ENCODE assay signal across 2 cellular contexts in the genomic region with DNA sequence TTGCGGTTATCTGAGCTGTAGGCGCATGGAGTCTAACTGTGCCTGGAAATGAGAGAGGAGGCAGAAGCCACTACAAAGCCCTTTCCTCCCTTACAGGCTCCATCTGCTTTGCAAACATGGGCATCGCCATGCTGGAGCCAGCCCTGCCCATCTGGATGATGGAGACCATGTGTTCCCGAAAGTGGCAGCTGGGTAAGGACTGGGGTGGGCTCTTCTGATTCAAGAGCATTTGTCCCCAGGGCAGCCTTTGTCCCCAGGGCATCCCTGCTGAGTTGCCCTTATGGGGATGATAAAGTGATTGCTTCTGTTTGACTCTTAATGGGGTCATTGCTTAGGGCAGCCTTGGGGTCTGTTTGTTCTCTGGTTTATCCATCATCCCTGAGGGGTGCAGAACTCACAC.
TF ChIP-seq lines count a peak whose summit lies in the region.

No MANE protein-coding gene starts in this region.

TF ChIP-seq in SK-N-SH treated with all-trans-retinoic acid at 6 μM for 48 hours, 23 proteins besides CTCF, POLR2A, EP300 and RAD21 (continued from another document):
- no peak for TF ChIP-seq ZNF565 (CRISPR knock-in tag; conservative IDR thresholded peaks at IDR 0.05; ENCODE audit: low read depth)
- TF ChIP-seq ZNF8 (CRISPR knock-in tag; IDR thresholded peaks at IDR 0.05): no peak
- no peak for TF ChIP-seq CSDC2 (CRISPR knock-in tag; IDR thresholded peaks at IDR 0.05)
- no peak for TF ChIP-seq OSR1 (CRISPR knock-in tag; IDR thresholded peaks at IDR 0.05)
- TF ChIP-seq, protein P1, sequence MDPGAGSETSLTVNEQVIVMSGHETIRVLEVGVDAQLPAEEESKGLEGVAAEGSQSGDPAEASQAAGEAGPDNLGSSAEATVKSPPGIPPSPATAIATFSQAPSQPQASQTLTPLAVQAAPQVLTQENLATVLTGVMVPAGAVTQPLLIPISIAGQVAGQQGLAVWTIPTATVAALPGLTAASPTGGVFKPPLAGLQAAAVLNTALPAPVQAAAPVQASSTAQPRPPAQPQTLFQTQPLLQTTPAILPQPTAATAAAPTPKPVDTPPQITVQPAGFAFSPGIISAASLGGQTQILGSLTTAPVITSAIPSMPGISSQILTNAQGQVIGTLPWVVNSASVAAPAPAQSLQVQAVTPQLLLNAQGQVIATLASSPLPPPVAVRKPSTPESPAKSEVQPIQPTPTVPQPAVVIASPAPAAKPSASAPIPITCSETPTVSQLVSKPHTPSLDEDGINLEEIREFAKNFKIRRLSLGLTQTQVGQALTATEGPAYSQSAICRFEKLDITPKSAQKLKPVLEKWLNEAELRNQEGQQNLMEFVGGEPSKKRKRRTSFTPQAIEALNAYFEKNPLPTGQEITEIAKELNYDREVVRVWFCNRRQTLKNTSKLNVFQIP (CRISPR knock-in tag; IDR thresholded peaks at IDR 0.05; ENCODE audit: borderline replicate concordance, low read depth): no peak
- no peak for TF ChIP-seq ZFP30 (CRISPR knock-in tag; IDR thresholded peaks at IDR 0.05)
- TF ChIP-seq ARNTL (CRISPR knock-in tag; IDR thresholded peaks at IDR 0.05; ENCODE audit: borderline replicate concordance, low read depth): no peak
- no peak for TF ChIP-seq ISL1 (CRISPR knock-in tag; IDR thresholded peaks at IDR 0.05)
- TF ChIP-seq, protein P2, sequence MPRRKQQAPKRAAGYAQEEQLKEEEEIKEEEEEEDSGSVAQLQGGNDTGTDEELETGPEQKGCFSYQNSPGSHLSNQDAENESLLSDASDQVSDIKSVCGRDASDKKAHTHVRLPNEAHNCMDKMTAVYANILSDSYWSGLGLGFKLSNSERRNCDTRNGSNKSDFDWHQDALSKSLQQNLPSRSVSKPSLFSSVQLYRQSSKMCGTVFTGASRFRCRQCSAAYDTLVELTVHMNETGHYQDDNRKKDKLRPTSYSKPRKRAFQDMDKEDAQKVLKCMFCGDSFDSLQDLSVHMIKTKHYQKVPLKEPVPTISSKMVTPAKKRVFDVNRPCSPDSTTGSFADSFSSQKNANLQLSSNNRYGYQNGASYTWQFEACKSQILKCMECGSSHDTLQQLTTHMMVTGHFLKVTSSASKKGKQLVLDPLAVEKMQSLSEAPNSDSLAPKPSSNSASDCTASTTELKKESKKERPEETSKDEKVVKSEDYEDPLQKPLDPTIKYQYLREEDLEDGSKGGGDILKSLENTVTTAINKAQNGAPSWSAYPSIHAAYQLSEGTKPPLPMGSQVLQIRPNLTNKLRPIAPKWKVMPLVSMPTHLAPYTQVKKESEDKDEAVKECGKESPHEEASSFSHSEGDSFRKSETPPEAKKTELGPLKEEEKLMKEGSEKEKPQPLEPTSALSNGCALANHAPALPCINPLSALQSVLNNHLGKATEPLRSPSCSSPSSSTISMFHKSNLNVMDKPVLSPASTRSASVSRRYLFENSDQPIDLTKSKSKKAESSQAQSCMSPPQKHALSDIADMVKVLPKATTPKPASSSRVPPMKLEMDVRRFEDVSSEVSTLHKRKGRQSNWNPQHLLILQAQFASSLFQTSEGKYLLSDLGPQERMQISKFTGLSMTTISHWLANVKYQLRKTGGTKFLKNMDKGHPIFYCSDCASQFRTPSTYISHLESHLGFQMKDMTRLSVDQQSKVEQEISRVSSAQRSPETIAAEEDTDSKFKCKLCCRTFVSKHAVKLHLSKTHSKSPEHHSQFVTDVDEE (CRISPR knock-in tag; IDR thresholded peaks at IDR 0.05): no peak
- TF ChIP-seq ESRRG (CRISPR knock-in tag; IDR thresholded peaks at IDR 0.05): no peak
- TF ChIP-seq BACH2 (CRISPR knock-in tag; IDR thresholded peaks at IDR 0.05; ENCODE audit: borderline replicate concordance): no peak
- TF ChIP-seq ZFP3 (CRISPR knock-in tag; IDR thresholded peaks at IDR 0.05): no peak
- TF ChIP-seq, protein P3, sequence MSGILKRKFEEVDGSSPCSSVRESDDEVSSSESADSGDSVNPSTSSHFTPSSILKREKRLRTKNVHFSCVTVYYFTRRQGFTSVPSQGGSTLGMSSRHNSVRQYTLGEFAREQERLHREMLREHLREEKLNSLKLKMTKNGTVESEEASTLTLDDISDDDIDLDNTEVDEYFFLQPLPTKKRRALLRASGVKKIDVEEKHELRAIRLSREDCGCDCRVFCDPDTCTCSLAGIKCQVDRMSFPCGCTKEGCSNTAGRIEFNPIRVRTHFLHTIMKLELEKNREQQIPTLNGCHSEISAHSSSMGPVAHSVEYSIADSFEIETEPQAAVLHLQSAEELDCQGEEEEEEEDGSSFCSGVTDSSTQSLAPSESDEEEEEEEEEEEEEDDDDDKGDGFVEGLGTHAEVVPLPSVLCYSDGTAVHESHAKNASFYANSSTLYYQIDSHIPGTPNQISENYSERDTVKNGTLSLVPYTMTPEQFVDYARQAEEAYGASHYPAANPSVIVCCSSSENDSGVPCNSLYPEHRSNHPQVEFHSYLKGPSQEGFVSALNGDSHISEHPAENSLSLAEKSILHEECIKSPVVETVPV (CRISPR knock-in tag; IDR thresholded peaks at IDR 0.05): no peak
- TF ChIP-seq, protein P4, sequence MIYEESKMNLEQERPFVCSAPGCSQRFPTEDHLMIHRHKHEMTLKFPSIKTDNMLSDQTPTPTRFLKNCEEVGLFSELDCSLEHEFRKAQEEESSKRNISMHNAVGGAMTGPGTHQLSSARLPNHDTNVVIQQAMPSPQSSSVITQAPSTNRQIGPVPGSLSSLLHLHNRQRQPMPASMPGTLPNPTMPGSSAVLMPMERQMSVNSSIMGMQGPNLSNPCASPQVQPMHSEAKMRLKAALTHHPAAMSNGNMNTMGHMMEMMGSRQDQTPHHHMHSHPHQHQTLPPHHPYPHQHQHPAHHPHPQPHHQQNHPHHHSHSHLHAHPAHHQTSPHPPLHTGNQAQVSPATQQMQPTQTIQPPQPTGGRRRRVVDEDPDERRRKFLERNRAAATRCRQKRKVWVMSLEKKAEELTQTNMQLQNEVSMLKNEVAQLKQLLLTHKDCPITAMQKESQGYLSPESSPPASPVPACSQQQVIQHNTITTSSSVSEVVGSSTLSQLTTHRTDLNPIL (CRISPR knock-in tag; IDR thresholded peaks at IDR 0.05; ENCODE audit: low read depth): no peak
- TF ChIP-seq GLIS3 (CRISPR knock-in tag; IDR thresholded peaks at IDR 0.05): no peak
- TF ChIP-seq ZC3H10 (CRISPR knock-in tag; IDR thresholded peaks at IDR 0.05): no peak
TF ChIP-seq in SK-N-SH treated with all-trans-retinoic acid at 6 μM for 48 hours: peak in this region for 0.

TF ChIP-seq in HEK293T, 16 proteins besides CTCF, POLR2A, EP300 and RAD21 (continued from another document):
- TF ChIP-seq L3MBTL2 (conservative IDR thresholded peaks at IDR 0.05) (no peak), BHLHE40 (IDR thresholded peaks at IDR 0.05; ENCODE audit: borderline replicate concordance) (no peak), CTBP1 (IDR thresholded peaks at IDR 0.05; ENCODE audit: borderline replicate concordance) (no peak), FOXK2 (IDR thresholded peaks at IDR 0.05) (no peak), SP1 (IDR thresholded peaks at IDR 0.05) (no peak), LEF1 (IDR thresholded peaks at IDR 0.05; ENCODE audit: borderline replicate concordance) (no peak)
